15 cellular contexts compared by ENCODE assay signal in the genomic region with DNA sequence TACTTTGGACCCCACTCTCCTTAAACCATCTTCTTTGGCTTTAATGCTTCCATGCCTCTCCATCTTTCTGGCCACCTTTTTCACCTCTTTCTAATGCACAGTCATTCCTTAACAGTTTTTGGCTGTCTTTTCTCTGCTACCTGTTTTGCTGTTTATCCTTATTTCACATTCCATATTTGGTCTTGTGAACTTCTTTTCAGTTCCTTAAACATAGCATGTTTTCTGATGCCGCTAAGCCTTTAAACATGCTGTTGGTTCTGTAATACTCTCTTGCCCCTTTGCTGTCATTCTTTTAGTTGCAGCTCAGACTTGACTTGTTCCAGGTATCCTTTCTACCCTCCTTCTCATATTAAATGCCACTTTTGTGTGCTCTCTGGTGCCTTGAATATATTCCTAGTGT. TPM values are rescaled to one million over a fixed set of nuclear protein-coding genes. Genes with fewer than 3 reads are reported as not detected.
DNase-seq lines count a peak whose midpoint lies in the region; ATAC-seq and TF ChIP-seq lines count a peak whose summit lies in the region.
"Had no signal": no experiment of that assay in that cellular context is flagged by ENCODE, and none has a peak within 500 bp of the region (broad histone marks: within the 10 kb centered on the region; RNA-seq: fewer than 3 reads in every experiment).

No MANE protein-coding gene starts in this region.

- H3K36me3 Mint-ChIP-seq in activated B cell treated with CpG ODN at 0.5 μM for 24 hours (ENCODE audit: low read depth), result peaks cover 64% of the 10 kb centered on the region

- peaks cover 52% of the 10 kb centered on the region for H3K4me1 Mint-ChIP-seq in activated B cell treated with CpG ODN at 0.5 μM for 24 hours

- TF ChIP-seq CTCF in activated B cell treated with CpG ODN at 0.5 μM for 24 hours (IDR thresholded peaks at IDR 0.05), result no peak

- no peaks in the 10 kb centered on the region for H3K27me3 ChIP-seq in H7 (ENCODE audit: control insufficient read depth, insufficient read depth, low read length)

- POLR2A ChIA-PET in activated B cell treated with CpG ODN at 0.5 μM for 24 hours (lab: Charles Lee), result interaction anchor here (1.2 to 1.4 kb wide), 2 partner anchors 73 to 76 kb away, joined by 4 to 7 read pairs; no protein-coding TSS in a partner anchor

- CTCF ChIA-PET in activated B cell treated with CpG ODN at 0.5 μM for 24 hours (lab: Charles Lee), result interaction anchor here (1.0 to 5.3 kb wide), 7 partner anchors 31 to 96 kb away, joined by 3 to 71 read pairs (median 4); no protein-coding TSS in a partner anchor

- DNase-seq in activated B cell treated with CpG ODN at 0.5 μM for 24 hours (no peak), H7 (no peak), head of caudate nucleus (no peak), A172 (ENCODE audit: low spot score) (no peak), AG08395 (ENCODE audit: low spot score) (no peak)
- DNase-seq: activated CD4-positive, alpha-beta T cell treated with anti-CD3 and anti-CD28 coated beads, Interleukin-2, amount 10 ng/mL, durations not matched to agents 7 days and 5 days; cerebellar nuclear complex; NCI-H2081 treated with DMSO at 0.1 percent for 48 hours; T-helper 1 cell had no signal

- no peaks in the 10 kb centered on the region for H3K9me3 Mint-ChIP-seq in activated B cell treated with CpG ODN at 0.5 μM for 24 hours
- H3K9me3 Mint-ChIP-seq: activated CD4-positive, alpha-beta T cell treated with anti-CD3 and anti-CD28 coated beads, Interleukin-2, amount 10 ng/mL, durations not matched to agents 7 days and 5 days; activated naive CD4-positive, alpha-beta T cell treated with anti-CD3 and anti-CD28 coated beads, Interleukin-2, amount 50 U/mL, for 24 hours had no signal

- peaks cover 11% of the 10 kb centered on the region for H3K36me3 ChIP-seq in H7 (replicated peaks; ENCODE audit: control insufficient read depth, insufficient read depth, low read length)

- H3K4me3 Mint-ChIP-seq in activated B cell treated with CpG ODN at 0.5 μM for 24 hours, result peak overlapping the region; percentile 33
- H3K4me3 Mint-ChIP-seq: activated CD4-positive, alpha-beta T cell treated with anti-CD3 and anti-CD28 coated beads, Interleukin-2, amount 10 ng/mL, durations not matched to agents 7 days and 5 days; activated naive CD4-positive, alpha-beta T cell treated with anti-CD3 and anti-CD28 coated beads, Interleukin-2, amount 50 U/mL, for 24 hours had no signal

- no peak overlapping the region for H3K4me3 ChIP-seq in H7 (ENCODE audit: insufficient read depth, low read depth, low read length)
- H3K4me3 ChIP-seq: K562 had no signal

- no peaks in the 10 kb centered on the region for H3K27me3 Mint-ChIP-seq in activated B cell treated with CpG ODN at 0.5 μM for 24 hours
- H3K27me3 Mint-ChIP-seq: activated CD4-positive, alpha-beta T cell treated with anti-CD3 and anti-CD28 coated beads, Interleukin-2, amount 10 ng/mL, durations not matched to agents 7 days and 5 days; activated naive CD4-positive, alpha-beta T cell treated with anti-CD3 and anti-CD28 coated beads, Interleukin-2, amount 50 U/mL, for 24 hours; progenitor cell of endocrine pancreas had no signal

- peak; percentile 45 for ATAC-seq in GM18519 (IDR thresholded peaks at IDR 0.05; ENCODE audit: low FRiP score, unreplicated experiment)
- peak; percentile 80 for ATAC-seq in GM21360 (IDR thresholded peaks at IDR 0.05; ENCODE audit: unreplicated experiment)
- peak; percentile 76 for ATAC-seq in HG03064 (IDR thresholded peaks at IDR 0.05; ENCODE audit: low read depth, unreplicated experiment)
- ATAC-seq in activated B cell treated with CpG ODN at 0.5 μM for 24 hours (ENCODE audit: low read depth), result peak; percentile 62
- ATAC-seq: K562 had no signal

- no peak overlapping the region for H3K27ac Mint-ChIP-seq in activated B cell treated with CpG ODN at 0.5 μM for 24 hours
- H3K27ac Mint-ChIP-seq: activated CD4-positive, alpha-beta T cell treated with anti-CD3 and anti-CD28 coated beads, Interleukin-2, amount 10 ng/mL, durations not matched to agents 7 days and 5 days; activated naive CD4-positive, alpha-beta T cell treated with anti-CD3 and anti-CD28 coated beads, Interleukin-2, amount 50 U/mL, for 24 hours; progenitor cell of endocrine pancreas had no signal

- intact Hi-C loops in activated B cell treated with CpG ODN at 0.5 μM for 24 hours (cut with micrococcal nuclease) (loop anchor here (1.0 to 5.0 kb wide), 3 partner anchors 31 to 73 kb away; a partner anchor contains a TSS), head of caudate nucleus (cut with DNase I) (no loop called here)

RNA-seq across cellular contexts. Expression of a gene that starts 35.8 kb away (rescaled TPM):
- 62.7 and 63.3 TPM in 2 replicates for total RNA-seq in activated B cell treated with CpG ODN at 0.5 μM for 24 hours
- 16.0 and 22.9 TPM in 2 replicates for total RNA-seq in H7 (2014; rRNA removed; shearing (Covaris generic))
- 16.7 and 17.9 TPM in 2 replicates for total RNA-seq in A172 (2014; rRNA removed; shearing (Covaris generic))
